ENCODE assay signal across 17 cellular contexts in genomic region chr1:224613486-224613885, GRCh38.
"Had no signal": no experiment of that assay in that cellular context is flagged by ENCODE, and none has a peak within 500 bp of the region (broad histone marks: within the 10 kb centered on the region; RNA-seq: fewer than 3 reads in every experiment).

No MANE protein-coding gene starts in this region.

- H3K9me3 ChIP-seq: stomach, suprapubic skin, testis, thoracic aorta, thyroid gland, tibial artery, tibial nerve, transverse colon, upper lobe of left lung, upper lobe of right lung, uterus, vagina had no signal

- H3K27ac ChIP-seq: stomach, suprapubic skin, testis, thoracic aorta, thyroid gland, tibial artery, tibial nerve, transverse colon, upper lobe of left lung, upper lobe of right lung, uterus, vagina had no signal

- H3K36me3 ChIP-seq: stomach, suprapubic skin, thoracic aorta, thyroid gland, tibial artery, tibial nerve, transverse colon, upper lobe of left lung, upper lobe of right lung, uterus, vagina had no signal

- H3K4me3 ChIP-seq: stomach, suprapubic skin, testis, thoracic aorta, thyroid gland, tibial artery, tibial nerve, transverse colon, upper lobe of left lung, upper lobe of right lung, uterus, vagina had no signal

- ATAC-seq: stimulated activated effector memory CD8-positive, alpha-beta T cell treated with anti-CD3 and anti-CD28 coated beads, Interleukin-12 subunit alpha, Interleukin-12 subunit beta, amount 100 ng/mL, for 72 hours; stimulated activated memory B cell treated with anti-CD40 and anti-IgM and Interleukin-4, amounts not matched to agents 10 μg/mL and 1 μg/mL and 100 μg/mL, for 72 hours; stimulated activated naive B cell treated with anti-CD40 and anti-IgM and Interleukin-4, amounts not matched to agents 10 μg/mL and 1 μg/mL and 100 μg/mL, for 72 hours; stimulated activated naive CD8-positive, alpha-beta T cell treated with anti-CD3 and anti-CD28 coated beads, Interleukin-15, amount 100 ng/mL, for 72 hours; stimulated activated naive CD8-positive, alpha-beta T cell treated with anti-CD3 and anti-CD28 coated beads, Interleukin-15, Interleukin-2, amounts not matched to agents 100 U/mL and 50 U/mL, for 24 hours; upper lobe of right lung had no signal
